Comparison of ENCODE assay signal across 8 cellular contexts in the genomic region with DNA sequence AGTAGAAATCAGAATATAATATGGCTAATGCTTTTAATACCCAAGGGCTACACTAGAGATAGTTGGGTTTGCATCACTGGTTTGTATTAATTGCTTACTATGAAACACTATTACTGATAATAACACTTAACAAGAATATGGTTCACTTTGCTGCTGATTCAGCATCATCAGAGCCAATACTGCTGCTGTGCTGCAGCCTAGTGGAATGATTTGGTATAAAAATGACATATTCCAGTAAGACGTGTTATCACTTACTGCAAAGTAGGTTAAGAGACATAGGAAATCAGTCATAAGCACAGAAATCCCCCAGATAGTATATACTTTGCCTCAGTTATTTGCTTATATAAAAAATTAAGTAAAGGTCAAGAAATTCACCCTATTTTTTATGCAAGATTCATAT. TPM values are rescaled to one million over a fixed set of nuclear protein-coding genes. Genes with fewer than 3 reads are reported as not detected.
DNase-seq lines count a peak whose midpoint lies in the region; ATAC-seq and TF ChIP-seq lines count a peak whose summit lies in the region.

No MANE protein-coding gene starts in this region.

- H3K9me3 Mint-ChIP-seq in progenitor cell of endocrine pancreas (ENCODE audit: low read depth) = no peaks in the 10 kb centered on the region

- H3K27ac Mint-ChIP-seq in progenitor cell of endocrine pancreas = no peak overlapping the region

- H3K36me3 Mint-ChIP-seq in progenitor cell of endocrine pancreas (ENCODE audit: insufficient read depth) = no peaks in the 10 kb centered on the region

- peak; percentile 68 for TF ChIP-seq CTCF in progenitor cell of endocrine pancreas (IDR thresholded peaks at IDR 0.05; ENCODE audit: unreplicated experiment)

- ATAC-seq in HG02798 (IDR thresholded peaks at IDR 0.05; ENCODE audit: poor library complexity, unreplicated experiment) = no peak

- DNase-seq in NCI-H2196 (lab: John Stamatoyannopoulos, UW; ENCODE audit: unreplicated experiment) (peak; percentile 12), NCI-H2196 treated with DMSO at 0.1 percent for 48 hours (lab: John Stamatoyannopoulos, UW; ENCODE audit: unreplicated experiment) (no peak), NCI-H2081 (lab: John Stamatoyannopoulos, UW) (peak; percentile 60 to 81), cerebellum (ENCODE audit: low spot score) (peak; percentile 38), progenitor cell of endocrine pancreas (ENCODE audit: low spot score, unreplicated experiment) (no peak)
- DNase-seq in stimulated activated CD4-positive, alpha-beta T cell treated with anti-CD3 and anti-CD28 coated beads, Interleukin-4, amount 100 ng/mL, for 4 hours = no peak
- DNase-seq in stimulated activated CD8-positive, alpha-beta memory T cell treated with anti-CD3 and anti-CD28 coated beads, Interleukin-4, amount 100 ng/mL, for 48 hours = no peak

- no peaks in the 10 kb centered on the region for H3K27me3 Mint-ChIP-seq in progenitor cell of endocrine pancreas

- H3K4me1 Mint-ChIP-seq in progenitor cell of endocrine pancreas (ENCODE audit: low read depth) = peaks cover 31% of the 10 kb centered on the region

- no peak overlapping the region for H3K4me3 Mint-ChIP-seq in progenitor cell of endocrine pancreas (ENCODE audit: low read depth)

RNA-seq across cellular contexts. Expression of gene CDH10, which starts 2.8 kb away (rescaled TPM):
- total RNA-seq in cerebellum (23.2 TPM), progenitor cell of endocrine pancreas (11.0 and 11.5 TPM in 2 replicates)

Comparison
In these comparisons a context has a peak if more than half of its experiments do, and no peak if none do; other contexts are left out.
1. DNase-seq: peak in NCI-H2196 (single experiment), NCI-H2081 (2 of 2) and cerebellum (single experiment); none in NCI-H2196 treated with DMSO at 0.1 percent for 48 hours (single experiment), progenitor cell of endocrine pancreas (single experiment), stimulated activated CD4-positive, alpha-beta T cell treated with anti-CD3 and anti-CD28 coated beads, Interleukin-4, amount 100 ng/mL, for 4 hours (0 of 2) and stimulated activated CD8-positive, alpha-beta memory T cell treated with anti-CD3 and anti-CD28 coated beads, Interleukin-4, amount 100 ng/mL, for 48 hours (single experiment).